ENCODE assay signal across 15 cellular contexts in genomic region chr4:138202686-138203085, GRCh38.
"Had no signal": no experiment of that assay in that cellular context is flagged by ENCODE, and none has a peak within 500 bp of the region (broad histone marks: within the 10 kb centered on the region; RNA-seq: fewer than 3 reads in every experiment).

No MANE protein-coding gene starts in this region.

- H3K27me3 ChIP-seq: sigmoid colon, spleen, testis had no signal

- H3K27ac ChIP-seq: sigmoid colon, spleen, testis, WERI-Rb-1 had no signal

- DNase-seq: activated CD4-positive, alpha-beta T cell treated with anti-CD3 and anti-CD28 coated beads for 1 hour; cerebellar nuclear complex; cortex of kidney; effector CD4-positive, alpha-beta T cell; left cardiac atrium; nephron progenitor cell; nucleus accumbens; sigmoid colon; spleen; stimulated activated CD4-positive, alpha-beta T cell treated with anti-CD3 and anti-CD28 coated beads, Interleukin-4, amount 100 ng/mL, for 4 hours; testis; WERI-Rb-1 had no signal

- H3K4me1 ChIP-seq: sigmoid colon had no signal

- H3K9me3 ChIP-seq: sigmoid colon, spleen, testis had no signal

- ATAC-seq: left cardiac atrium; stimulated activated memory B cell treated with anti-CD40 and anti-IgM and Interleukin-4, amounts not matched to agents 10 μg/mL and 1 μg/mL and 100 μg/mL, for 72 hours had no signal

- H3K4me3 ChIP-seq: lung, sigmoid colon, spleen, testis had no signal

- FAIRE-seq: bronchial epithelial cell had no signal

- H3K36me3 ChIP-seq: sigmoid colon, spleen, WERI-Rb-1 had no signal
